11 cellular contexts compared by ENCODE assay signal in genomic region chr4:120082286-120082685, GRCh38. TPM values are rescaled to one million over a fixed set of nuclear protein-coding genes. Genes with fewer than 3 reads are reported as not detected.
DNase-seq lines count a peak whose midpoint lies in the region.
"Had no signal": no experiment of that assay in that cellular context is flagged by ENCODE, and none has a peak within 500 bp of the region (broad histone marks: within the 10 kb centered on the region; RNA-seq: fewer than 3 reads in every experiment).

No MANE protein-coding gene starts in this region.

- no peak overlapping the region for H3K4me3 ChIP-seq in mesendoderm (ENCODE audit: low read length)
- H3K4me3 ChIP-seq: BLaER1 treated with 17β-estradiol and CSF1 and Interleukin-3, amounts not matched to agents 10 nM and 100 nM; GM12878 had no signal

- no peak overlapping the region for H4K5ac ChIP-seq in mesendoderm (ENCODE audit: low read length)

- in situ Hi-C loops in ACHN (cut with HindIII; ENCODE audit: low pct_ligation_motif_present, low pct_unique_long_range_greater_than_20kb, low sequenced_read_pairs), result no loop called here

- H3K18ac ChIP-seq in mesendoderm (ENCODE audit: low read length), result no peak overlapping the region

- H3K36me3 ChIP-seq in mesendoderm (ENCODE audit: control insufficient read depth, insufficient read depth, low read length), result no peaks in the 10 kb centered on the region
- H3K36me3 ChIP-seq: BLaER1 treated with 17β-estradiol and CSF1 and Interleukin-3, amounts not matched to agents 10 nM and 100 nM had no signal

- H3K4ac ChIP-seq in mesendoderm (ENCODE audit: low read depth, low read length), result no peak overlapping the region

- no peak overlapping the region for H3K4me2 ChIP-seq in mesendoderm (ENCODE audit: low read length)
- H3K4me2 ChIP-seq: BLaER1 treated with 17β-estradiol and CSF1 and Interleukin-3, amounts not matched to agents 10 nM and 100 nM had no signal

- no peak overlapping the region for H3K23ac ChIP-seq in mesendoderm (ENCODE audit: low read length)

- H4K8ac ChIP-seq in mesendoderm (ENCODE audit: low read depth, low read length), result no peak overlapping the region

- H3K79me1 ChIP-seq in mesendoderm (ENCODE audit: low read length), result no peaks in the 10 kb centered on the region

- no peak overlapping the region for H3K9ac ChIP-seq in mesendoderm (ENCODE audit: low read length)
- H3K9ac ChIP-seq: BLaER1 treated with 17β-estradiol and CSF1 and Interleukin-3, amounts not matched to agents 10 nM and 100 nM had no signal

- no peak overlapping the region for H3K27ac ChIP-seq in mesendoderm (ENCODE audit: low read depth, low read length)
- H3K27ac ChIP-seq: BLaER1 treated with 17β-estradiol and CSF1 and Interleukin-3, amounts not matched to agents 10 nM and 100 nM had no signal

- no peak overlapping the region for H2AK5ac ChIP-seq in mesendoderm (ENCODE audit: low read length)

- H3K27me3 ChIP-seq in mesendoderm (ENCODE audit: insufficient read depth, low read length, poor library complexity), result no peaks in the 10 kb centered on the region
- H3K27me3 ChIP-seq: BLaER1 treated with 17β-estradiol and CSF1 and Interleukin-3, amounts not matched to agents 10 nM and 100 nM had no signal

- no CpG with 5 or more reads among the region's 1 CpG for WGBS in mesendoderm (ENCODE audit: extremely low coverage, insufficient coverage, low lambda C conversion rate)

- H3K56ac ChIP-seq in mesendoderm (ENCODE audit: low read length), result no peak overlapping the region

- no peaks in the 10 kb centered on the region for H3K4me1 ChIP-seq in mesendoderm (ENCODE audit: control insufficient read depth, low read depth, low read length)
- H3K4me1 ChIP-seq: BLaER1 treated with 17β-estradiol and CSF1 and Interleukin-3, amounts not matched to agents 10 nM and 100 nM had no signal

- H2BK15ac ChIP-seq in mesendoderm (replicated peaks; ENCODE audit: low read depth), result no peak overlapping the region

- H3K79me2 ChIP-seq in mesendoderm (ENCODE audit: control insufficient read depth, insufficient read depth, low read length), result no peaks in the 10 kb centered on the region

- DNase-seq in NCI-H69 (lab: John Stamatoyannopoulos, UW) (peak; percentile 71), SK-N-DZ (ENCODE audit: low spot score) (peak; percentile 22), mesendoderm (peak; percentile 26), ACHN (no peak), Ammon's horn (ENCODE audit: low spot score) (no peak), NCI-H2196 treated with DMSO at 0.1 percent for 48 hours (lab: John Stamatoyannopoulos, UW; ENCODE audit: unreplicated experiment) (no peak)
- DNase-seq: AML-193; CD4-positive, CD25-positive, alpha-beta regulatory T cell; DMS 273 treated with DMSO at 0.1 percent for 48 hours had no signal

- no peak overlapping the region for H2BK5ac ChIP-seq in mesendoderm (ENCODE audit: low read length)

- H2BK120ac ChIP-seq in mesendoderm (ENCODE audit: low read depth, low read length), result no peak overlapping the region

RNA-seq across cellular contexts. Expression of gene MAD2L1, which starts 15.6 kb away (rescaled TPM):
- polyA plus RNA-seq in SK-N-DZ (2014; cell fraction: cytosol; rRNA removed), result 237 and 307 TPM in 2 replicates
- 118 and 239 TPM in 2 replicates for polyA plus RNA-seq in SK-N-DZ (2014; cell fraction: nucleus; rRNA removed)
- 71.1 TPM for polyA plus RNA-seq in mesendoderm (2013, experiment 1 of 2)
- 80.4 TPM for polyA plus RNA-seq in mesendoderm (2013, experiment 2 of 2)

Comparison
In these comparisons a context has a peak if more than half of its experiments do, and no peak if none do; other contexts are left out.
1. DNase-seq: peak in NCI-H69 (single experiment), SK-N-DZ (single experiment) and mesendoderm (single experiment); none in ACHN (single experiment), Ammon's horn (single experiment) and NCI-H2196 treated with DMSO at 0.1 percent for 48 hours (single experiment).